Comparison of ENCODE assay signal across 15 cellular contexts in the genomic region with DNA sequence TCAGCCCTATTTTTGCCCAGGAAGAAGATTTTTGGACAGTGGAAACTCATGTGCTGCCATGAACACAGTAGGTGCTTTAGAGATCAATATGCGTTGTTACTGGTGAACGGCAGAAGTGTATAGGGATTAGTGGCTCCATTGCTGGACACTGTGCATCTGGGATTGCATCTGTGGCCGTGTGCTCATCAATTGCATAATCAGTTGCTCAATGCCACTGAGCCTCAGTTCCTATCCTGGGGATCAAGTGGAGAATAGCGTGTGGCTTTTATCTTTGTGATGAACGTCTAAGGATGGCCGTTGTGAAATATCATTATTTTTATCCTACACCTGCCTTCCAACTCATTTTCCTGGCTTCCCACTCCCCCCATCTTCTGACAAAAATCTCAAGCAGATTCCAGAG. TPM values are rescaled to one million over a fixed set of nuclear protein-coding genes. Genes with fewer than 3 reads are reported as not detected.
DNase-seq lines count a peak whose midpoint lies in the region; ATAC-seq, FAIRE-seq and TF ChIP-seq lines count a peak whose summit lies in the region.
"Had no signal": no experiment of that assay in that cellular context is flagged by ENCODE, and none has a peak within 500 bp of the region (broad histone marks: within the 10 kb centered on the region; RNA-seq: fewer than 3 reads in every experiment).

No MANE protein-coding gene starts in this region.

- no peak overlapping the region for H3K9ac ChIP-seq in astrocyte (ENCODE audit: low read length)

- H2AFZ ChIP-seq in astrocyte (ENCODE audit: low read depth, low read length) = no peak overlapping the region

- H3K27me3 Mint-ChIP-seq in astrocyte (ENCODE audit: low read depth, unreplicated experiment) = peaks cover 4% of the 10 kb centered on the region

- peak overlapping the region; percentile 74 for H3K4me3 Mint-ChIP-seq in astrocyte (ENCODE audit: unreplicated experiment)
- H3K4me3 Mint-ChIP-seq: activated CD4-positive, alpha-beta T cell treated with anti-CD3 and anti-CD28 coated beads for 36 hours had no signal

- no peaks in the 10 kb centered on the region for H3K36me3 ChIP-seq in astrocyte (ENCODE audit: insufficient read depth, low read length)
- no peaks in the 10 kb centered on the region for H3K36me3 ChIP-seq in vagina
- H3K36me3 ChIP-seq: lower lobe of right lung, stomach had no signal

- intact Hi-C loops in vagina (cut with DNase I) = no loop called here

- TF ChIP-seq CTCF in astrocyte (IDR thresholded peaks at IDR 0.05; ENCODE audit: insufficient read depth, low read depth, low read length) (no peak), vagina (IDR thresholded peaks at IDR 0.05) (no peak), foreskin keratinocyte (conservative IDR thresholded peaks at IDR 0.05) (no peak)

- H3K9me3 Mint-ChIP-seq in astrocyte (ENCODE audit: unreplicated experiment) = peaks cover 2% of the 10 kb centered on the region

- no peak for TF ChIP-seq POLR2A in vagina (IDR thresholded peaks at IDR 0.05)

- H3K36me3 Mint-ChIP-seq in astrocyte (ENCODE audit: low read depth, unreplicated experiment) = no peaks in the 10 kb centered on the region

- H3K27me3 ChIP-seq in astrocyte (ENCODE audit: insufficient read depth, low read length) = no peaks in the 10 kb centered on the region
- H3K27me3 ChIP-seq in vagina = no peaks in the 10 kb centered on the region
- peaks cover 25% of the 10 kb centered on the region for H3K27me3 ChIP-seq in foreskin keratinocyte

- peak; percentile 84 for DNase-seq in SIG-M5 treated with dmso at 0.1 percent for 504 hours (lab: John Stamatoyannopoulos, UW; ENCODE audit: unreplicated experiment)
- DNase-seq in SIG-M5 (lab: John Stamatoyannopoulos, UW) = no peak
- DNase-seq in astrocyte (ENCODE audit: low read depth) = no peak
- DNase-seq in iris pigment epithelial cell (ENCODE audit: low read depth) = peak; percentile 58
- no peak for DNase-seq in vagina (ENCODE audit: extremely low spot score in 2 of 2)
- no peak for DNase-seq in foreskin keratinocyte
- no peak for DNase-seq in dedifferentiated amniotic fluid mesenchymal stem cell (ENCODE audit: extremely low spot score)
- DNase-seq: 8988T, activated gamma-delta T cell, lower lobe of right lung, NCI-H526 treated with DMSO at 0.1 percent for 48 hours, stomach had no signal

- peaks cover 11% of the 10 kb centered on the region for H3K4me1 ChIP-seq in astrocyte (ENCODE audit: insufficient read depth, low read length)
- peaks cover 16% of the 10 kb centered on the region for H3K4me1 ChIP-seq in vagina
- no peaks in the 10 kb centered on the region for H3K4me1 ChIP-seq in foreskin keratinocyte
- H3K4me1 ChIP-seq: lower lobe of right lung had no signal

- H3K4me3 ChIP-seq in astrocyte (ENCODE audit: insufficient read depth, low read depth, low read length) (no peak overlapping the region), vagina (no peak overlapping the region)
- H3K4me3 ChIP-seq: stomach had no signal

- H3K9me3 ChIP-seq in astrocyte (ENCODE audit: insufficient read depth, low read depth, low read length) = no peaks in the 10 kb centered on the region
- H3K9me3 ChIP-seq in vagina = no peaks in the 10 kb centered on the region
- H3K9me3 ChIP-seq: lower lobe of right lung, stomach had no signal

- H3K4me1 Mint-ChIP-seq in astrocyte (ENCODE audit: low read depth, unreplicated experiment) = peaks cover 55% of the 10 kb centered on the region

- H3K27ac ChIP-seq in astrocyte (ENCODE audit: low read depth, low read length) (no peak overlapping the region), vagina (peak overlapping the region; percentile 67), foreskin keratinocyte (no peak overlapping the region)
- H3K27ac ChIP-seq: lower lobe of right lung had no signal

- no peaks in the 10 kb centered on the region for H4K20me1 ChIP-seq in astrocyte (ENCODE audit: insufficient read depth, low read length)

- ATAC-seq in foreskin keratinocyte (no peak), HG03280 (IDR thresholded peaks at IDR 0.05; ENCODE audit: unreplicated experiment) (no peak)

- FAIRE-seq in astrocyte (lab: Jason Lieb, UNC) = no peak

- H3K79me2 ChIP-seq in astrocyte (ENCODE audit: insufficient read depth, low read length) = no peaks in the 10 kb centered on the region

- peak overlapping the region; percentile 71 for H3K4me2 ChIP-seq in astrocyte (ENCODE audit: low read length)

- H3K27ac Mint-ChIP-seq in astrocyte (ENCODE audit: unreplicated experiment) = peak overlapping the region; percentile 96
- H3K27ac Mint-ChIP-seq: activated CD4-positive, alpha-beta T cell treated with anti-CD3 and anti-CD28 coated beads for 36 hours had no signal

RNA-seq across cellular contexts. Expression of a gene that starts 5.4 kb away (rescaled TPM):
- total RNA-seq in astrocyte (0.16 and 0.29 TPM in 2 replicates), vagina (not detected), foreskin keratinocyte (not detected in 2 replicates)
- polyA plus RNA-seq in foreskin keratinocyte = not detected in 2 replicates
- total RNA-seq: LHCN-M2 had no signal

RNA-seq across cellular contexts. Expression of a gene that starts 49.8 kb away (rescaled TPM):
- total RNA-seq in astrocyte = 20.3 and 23.7 TPM in 2 replicates
- 14.7 TPM for total RNA-seq in vagina
- total RNA-seq in foreskin keratinocyte = 26.1 and 28.5 TPM in 2 replicates
- polyA plus RNA-seq in foreskin keratinocyte = 37.6 and 42.0 TPM in 2 replicates

Comparison
In these comparisons a context has a peak if more than half of its experiments do, and no peak if none do; other contexts are left out.
1. DNase-seq: peak in SIG-M5 treated with dmso at 0.1 percent for 504 hours (single experiment) and iris pigment epithelial cell (single experiment); none in SIG-M5 (single experiment), astrocyte (single experiment), vagina (0 of 2), foreskin keratinocyte (0 of 2) and dedifferentiated amniotic fluid mesenchymal stem cell (single experiment).